In genomic region chr4:103719320-103720204, GRCh38 we compare ENCODE assay signal across 12 cellular contexts. TPM values are rescaled to one million over a fixed set of nuclear protein-coding genes. Genes with fewer than 3 reads are reported as not detected.
A peak's percentile ranks its signal among the peaks of the same experiment; 100 is the strongest.
DNase-seq lines count a peak whose midpoint lies in the region; ATAC-seq and TF ChIP-seq lines count a peak whose summit lies in the region.
"Had no signal": no experiment of that assay in that cellular context is flagged by ENCODE, and none has a peak within 500 bp of the region (broad histone marks: within the 10 kb centered on the region; RNA-seq: fewer than 3 reads in every experiment).

A gene with protein sequence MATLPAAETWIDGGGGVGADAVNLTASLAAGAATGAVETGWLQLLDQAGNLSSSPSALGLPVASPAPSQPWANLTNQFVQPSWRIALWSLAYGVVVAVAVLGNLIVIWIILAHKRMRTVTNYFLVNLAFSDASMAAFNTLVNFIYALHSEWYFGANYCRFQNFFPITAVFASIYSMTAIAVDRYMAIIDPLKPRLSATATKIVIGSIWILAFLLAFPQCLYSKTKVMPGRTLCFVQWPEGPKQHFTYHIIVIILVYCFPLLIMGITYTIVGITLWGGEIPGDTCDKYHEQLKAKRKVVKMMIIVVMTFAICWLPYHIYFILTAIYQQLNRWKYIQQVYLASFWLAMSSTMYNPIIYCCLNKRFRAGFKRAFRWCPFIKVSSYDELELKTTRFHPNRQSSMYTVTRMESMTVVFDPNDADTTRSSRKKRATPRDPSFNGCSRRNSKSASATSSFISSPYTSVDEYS (minus strand): TSS chr4:103719985. CDS start chr4:103719675, 310 bp downstream.

- peak within 1 kb of the TSS; percentile 66 for H3K4me3 ChIP-seq in H7 (ENCODE audit: insufficient read depth, low read depth, low read length)
- H3K4me3 ChIP-seq in adipocyte (ENCODE audit: low read length) = peak within 1 kb of the TSS; percentile 41
- peak within 1 kb of the TSS; percentile 70 for H3K4me3 ChIP-seq in skeletal muscle satellite cell (ENCODE audit: low read length)
- H3K4me3 ChIP-seq in foreskin fibroblast (ENCODE audit: low read depth in 1 of 2, low read length in 2 of 2) = peak within 1 kb of the TSS in 1 of 2 donors; percentile 37
- H3K4me3 ChIP-seq: vagina had no signal

- H3K9ac ChIP-seq in adipocyte (ENCODE audit: low read length) (no peak within 1 kb of the TSS), skeletal muscle satellite cell (ENCODE audit: low read depth, low read length) (no peak within 1 kb of the TSS)

- H3K9me3 ChIP-seq in adipocyte (ENCODE audit: control insufficient read depth, low read length) (no peaks in the 10 kb centered on the region), skeletal muscle satellite cell (replicated peaks; ENCODE audit: low read length) (no peaks in the 10 kb centered on the region)
- H3K9me3 ChIP-seq: vagina had no signal

- DNase-seq in H7 (peak; percentile 50), adipocyte (ENCODE audit: low read depth) (no peak), islet precursor cell (peak; percentile 75), foreskin fibroblast (no peak), NCI-H187 (lab: John Stamatoyannopoulos, UW) (no peak), GM13976 (ENCODE audit: low spot score) (no peak)
- DNase-seq: DND-41, RPMI8226 had no signal

- H3K4me1 ChIP-seq in adipocyte (ENCODE audit: control insufficient read depth, insufficient read depth, low read length) (no peaks in the 10 kb centered on the region), skeletal muscle satellite cell (ENCODE audit: control insufficient read depth, insufficient read depth, low read length) (no peaks in the 10 kb centered on the region)
- H3K4me1 ChIP-seq: vagina had no signal

- in situ Hi-C loops in GM13976 (cut with MboI; ENCODE audit: low sequenced_read_pairs, unreplicated experiment) = no loop called here

- H3K27me3 ChIP-seq in H7 (ENCODE audit: control insufficient read depth, insufficient read depth, low read length) = peaks cover 11% of the 10 kb centered on the region
- peaks cover 19% of the 10 kb centered on the region for H3K27me3 ChIP-seq in adipocyte (replicated peaks; ENCODE audit: control insufficient read depth, insufficient read depth, low read length)
- peaks cover 5% of the 10 kb centered on the region for H3K27me3 ChIP-seq in skeletal muscle satellite cell (ENCODE audit: control insufficient read depth, insufficient read depth, low read length)
- H3K27me3 ChIP-seq: vagina had no signal

- H3K36me3 ChIP-seq in H7 (replicated peaks; ENCODE audit: control insufficient read depth, insufficient read depth, low read length) = no peaks in the 10 kb centered on the region
- H3K36me3 ChIP-seq in adipocyte (ENCODE audit: control insufficient read depth, insufficient read depth, low read length, severe bottlenecking) = no peaks in the 10 kb centered on the region
- H3K36me3 ChIP-seq in skeletal muscle satellite cell (ENCODE audit: insufficient read depth, low read length) = no peaks in the 10 kb centered on the region
- H3K36me3 ChIP-seq: vagina had no signal

- H3K4me2 ChIP-seq in skeletal muscle satellite cell (ENCODE audit: low read length) = peak within 1 kb of the TSS; percentile 92

- no peak for ATAC-seq in HG03442 (IDR thresholded peaks at IDR 0.05; ENCODE audit: unreplicated experiment)

- no peak for TF ChIP-seq CTCF in foreskin fibroblast (IDR thresholded peaks at IDR 0.05; ENCODE audit: low read depth, low read length)
- no peak for TF ChIP-seq CTCF in GM13976 (IDR thresholded peaks at IDR 0.05; ENCODE audit: borderline replicate concordance, control extremely low read depth, extremely low read depth, insufficient read depth, missing control alignments)

RNA-seq across cellular contexts. Expression of the gene that starts here (rescaled TPM):
- 0.22 and 0.28 TPM in 2 replicates for total RNA-seq in H7 (2014; rRNA removed; shearing (Covaris generic))
- under 0.01 TPM in 1 of 2 replicates, not detected in the other for total RNA-seq in skeletal muscle satellite cell (2012; rRNA removed)
- total RNA-seq: activated CD8-positive, alpha-beta memory T cell treated with anti-CD3 and anti-CD28 coated beads for 36 hours; vagina had no signal

Comparison
In these comparisons a context has a peak if more than half of its experiments do, and no peak if none do; other contexts are left out.
1. Peak in DNase-seq and H3K4me3 ChIP-seq in H7; RNA of the gene not detected or under 1 TPM.